In the genomic region with DNA sequence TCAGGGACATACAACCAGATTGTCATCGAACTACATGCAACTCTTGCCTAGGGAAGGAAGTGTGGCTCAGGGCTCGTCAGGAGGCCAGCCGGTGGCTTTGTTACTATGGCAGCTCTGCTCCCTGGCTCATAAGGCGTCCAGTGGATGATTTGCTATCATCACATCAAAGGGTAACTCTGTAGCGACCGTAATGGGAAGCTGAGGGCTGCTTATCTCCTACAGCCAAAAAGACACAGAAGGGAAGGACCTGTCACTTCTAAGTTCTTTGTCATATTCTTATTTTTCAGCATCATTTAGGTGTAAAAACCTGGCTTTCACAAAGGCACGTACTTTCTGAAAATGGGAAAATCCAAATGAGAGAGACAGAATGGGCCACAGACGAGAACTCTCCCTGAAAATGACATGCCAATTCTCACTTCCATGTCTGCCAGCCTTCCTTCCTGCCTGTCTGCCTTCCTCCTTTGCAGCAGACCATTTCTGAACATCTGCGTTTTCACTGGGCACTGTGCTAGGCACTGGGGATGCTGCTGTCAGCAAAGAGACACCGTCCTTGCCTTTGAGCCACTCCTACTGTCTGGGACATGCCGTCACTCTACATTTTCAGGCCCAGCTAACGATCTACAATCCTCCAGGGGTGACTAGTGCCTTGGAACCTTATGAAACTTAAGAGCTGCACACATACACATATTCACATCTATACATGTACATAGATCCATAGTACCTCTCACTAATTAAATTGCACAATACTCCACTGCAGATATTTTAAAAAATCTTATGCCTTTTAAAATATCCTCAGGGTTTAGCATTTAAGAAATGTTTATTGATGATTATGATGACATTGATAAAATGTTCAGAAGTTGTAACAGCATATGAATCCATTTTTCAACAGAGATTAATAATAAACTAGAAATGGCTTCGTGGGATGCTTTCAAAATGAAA, we compare ENCODE assay signal across 1 cellular context.
A peak's percentile ranks its signal among the peaks of the same experiment; 100 is the strongest.
TF ChIP-seq lines count a peak whose summit lies in the region.

No MANE protein-coding gene starts in this region.

TF ChIP-seq in K562, 482 proteins besides CTCF, POLR2A, EP300 and RAD21 (continued from another document and continues in another):
- TF ChIP-seq RCOR1 (IDR thresholded peaks at IDR 0.05; ENCODE audit: borderline replicate concordance in 1 of 2, low read depth in 2 of 2, low read length in 2 of 2), result peak in 1 of 2 experiments; percentile 85; a peak in 2 of 4 replicates
- TF ChIP-seq, protein P1, sequence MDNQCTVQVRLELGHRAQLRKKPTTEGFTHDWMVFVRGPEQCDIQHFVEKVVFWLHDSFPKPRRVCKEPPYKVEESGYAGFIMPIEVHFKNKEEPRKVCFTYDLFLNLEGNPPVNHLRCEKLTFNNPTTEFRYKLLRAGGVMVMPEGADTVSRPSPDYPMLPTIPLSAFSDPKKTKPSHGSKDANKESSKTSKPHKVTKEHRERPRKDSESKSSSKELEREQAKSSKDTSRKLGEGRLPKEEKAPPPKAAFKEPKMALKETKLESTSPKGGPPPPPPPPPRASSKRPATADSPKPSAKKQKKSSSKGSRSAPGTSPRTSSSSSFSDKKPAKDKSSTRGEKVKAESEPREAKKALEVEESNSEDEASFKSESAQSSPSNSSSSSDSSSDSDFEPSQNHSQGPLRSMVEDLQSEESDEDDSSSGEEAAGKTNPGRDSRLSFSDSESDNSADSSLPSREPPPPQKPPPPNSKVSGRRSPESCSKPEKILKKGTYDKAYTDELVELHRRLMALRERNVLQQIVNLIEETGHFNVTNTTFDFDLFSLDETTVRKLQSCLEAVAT (IDR thresholded peaks at IDR 0.05), result peak in 1 of 2 experiments; percentile 72; a peak in 1 of 4 replicates
- TF ChIP-seq, protein P2, sequence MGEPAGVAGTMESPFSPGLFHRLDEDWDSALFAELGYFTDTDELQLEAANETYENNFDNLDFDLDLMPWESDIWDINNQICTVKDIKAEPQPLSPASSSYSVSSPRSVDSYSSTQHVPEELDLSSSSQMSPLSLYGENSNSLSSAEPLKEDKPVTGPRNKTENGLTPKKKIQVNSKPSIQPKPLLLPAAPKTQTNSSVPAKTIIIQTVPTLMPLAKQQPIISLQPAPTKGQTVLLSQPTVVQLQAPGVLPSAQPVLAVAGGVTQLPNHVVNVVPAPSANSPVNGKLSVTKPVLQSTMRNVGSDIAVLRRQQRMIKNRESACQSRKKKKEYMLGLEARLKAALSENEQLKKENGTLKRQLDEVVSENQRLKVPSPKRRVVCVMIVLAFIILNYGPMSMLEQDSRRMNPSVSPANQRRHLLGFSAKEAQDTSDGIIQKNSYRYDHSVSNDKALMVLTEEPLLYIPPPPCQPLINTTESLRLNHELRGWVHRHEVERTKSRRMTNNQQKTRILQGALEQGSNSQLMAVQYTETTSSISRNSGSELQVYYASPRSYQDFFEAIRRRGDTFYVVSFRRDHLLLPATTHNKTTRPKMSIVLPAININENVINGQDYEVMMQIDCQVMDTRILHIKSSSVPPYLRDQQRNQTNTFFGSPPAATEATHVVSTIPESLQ (CRISPR knock-in tag; IDR thresholded peaks at IDR 0.05), result no peak
- TF ChIP-seq, protein P3, sequence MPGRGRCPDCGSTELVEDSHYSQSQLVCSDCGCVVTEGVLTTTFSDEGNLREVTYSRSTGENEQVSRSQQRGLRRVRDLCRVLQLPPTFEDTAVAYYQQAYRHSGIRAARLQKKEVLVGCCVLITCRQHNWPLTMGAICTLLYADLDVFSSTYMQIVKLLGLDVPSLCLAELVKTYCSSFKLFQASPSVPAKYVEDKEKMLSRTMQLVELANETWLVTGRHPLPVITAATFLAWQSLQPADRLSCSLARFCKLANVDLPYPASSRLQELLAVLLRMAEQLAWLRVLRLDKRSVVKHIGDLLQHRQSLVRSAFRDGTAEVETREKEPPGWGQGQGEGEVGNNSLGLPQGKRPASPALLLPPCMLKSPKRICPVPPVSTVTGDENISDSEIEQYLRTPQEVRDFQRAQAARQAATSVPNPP (IDR thresholded peaks at IDR 0.05; ENCODE audit: borderline replicate concordance, insufficient read depth, insufficient read length), result no peak
- TF ChIP-seq, protein P4, sequence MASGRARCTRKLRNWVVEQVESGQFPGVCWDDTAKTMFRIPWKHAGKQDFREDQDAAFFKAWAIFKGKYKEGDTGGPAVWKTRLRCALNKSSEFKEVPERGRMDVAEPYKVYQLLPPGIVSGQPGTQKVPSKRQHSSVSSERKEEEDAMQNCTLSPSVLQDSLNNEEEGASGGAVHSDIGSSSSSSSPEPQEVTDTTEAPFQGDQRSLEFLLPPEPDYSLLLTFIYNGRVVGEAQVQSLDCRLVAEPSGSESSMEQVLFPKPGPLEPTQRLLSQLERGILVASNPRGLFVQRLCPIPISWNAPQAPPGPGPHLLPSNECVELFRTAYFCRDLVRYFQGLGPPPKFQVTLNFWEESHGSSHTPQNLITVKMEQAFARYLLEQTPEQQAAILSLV (tag; IDR thresholded peaks at IDR 0.05), result no peak
- no peak for TF ChIP-seq ZNF41 (CRISPR knock-in tag; conservative IDR thresholded peaks at IDR 0.05)
- peak; percentile 69 for TF ChIP-seq SMARCA4 (IDR thresholded peaks at IDR 0.05)
- 0 out of 2 replicates have a peak, but pooled peaks have one; percentile 33 for TF ChIP-seq SOX6 (IDR thresholded peaks at IDR 0.05)
- TF ChIP-seq, protein P5, sequence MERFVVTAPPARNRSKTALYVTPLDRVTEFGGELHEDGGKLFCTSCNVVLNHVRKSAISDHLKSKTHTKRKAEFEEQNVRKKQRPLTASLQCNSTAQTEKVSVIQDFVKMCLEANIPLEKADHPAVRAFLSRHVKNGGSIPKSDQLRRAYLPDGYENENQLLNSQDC (CRISPR knock-in tag; IDR thresholded peaks at IDR 0.05), result no peak
- no peak for TF ChIP-seq SMAD4 (CRISPR knock-in tag; conservative IDR thresholded peaks at IDR 0.05)
- TF ChIP-seq MYNN (IDR thresholded peaks at IDR 0.05), result peak; percentile 24; the same call in 1 of the 2 replicates
- TF ChIP-seq MYNN (CRISPR knock-in tag; IDR thresholded peaks at IDR 0.05), result no peak
- TF ChIP-seq ZNF184 (CRISPR knock-in tag; IDR thresholded peaks at IDR 0.05), result no peak
- TF ChIP-seq ETS2 (tag; IDR thresholded peaks at IDR 0.05; ENCODE audit: borderline replicate concordance, poor library complexity, severe bottlenecking), result no peak
- TF ChIP-seq TEAD1 (CRISPR knock-in tag; IDR thresholded peaks at IDR 0.05), result no peak
- TF ChIP-seq ZNF146 (CRISPR knock-in tag; IDR thresholded peaks at IDR 0.05; ENCODE audit: unreplicated experiment), result no peak
- TF ChIP-seq ZEB2 (IDR thresholded peaks at IDR 0.05), result 0 out of 2 replicates have a peak, but pooled peaks have one; percentile 51
- TF ChIP-seq, protein P6, sequence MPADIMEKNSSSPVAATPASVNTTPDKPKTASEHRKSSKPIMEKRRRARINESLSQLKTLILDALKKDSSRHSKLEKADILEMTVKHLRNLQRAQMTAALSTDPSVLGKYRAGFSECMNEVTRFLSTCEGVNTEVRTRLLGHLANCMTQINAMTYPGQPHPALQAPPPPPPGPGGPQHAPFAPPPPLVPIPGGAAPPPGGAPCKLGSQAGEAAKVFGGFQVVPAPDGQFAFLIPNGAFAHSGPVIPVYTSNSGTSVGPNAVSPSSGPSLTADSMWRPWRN (IDR thresholded peaks at IDR 0.05; ENCODE audit: low read depth), result no peak
- TF ChIP-seq NELFE (IDR thresholded peaks at IDR 0.05; ENCODE audit: insufficient read depth, insufficient read length), result no peak
- no peak for TF ChIP-seq RBFOX2 (IDR thresholded peaks at IDR 0.05; ENCODE audit: low read depth, low read length)
- TF ChIP-seq DNMT1 (IDR thresholded peaks at IDR 0.05), result no peak
- TF ChIP-seq, protein P7, sequence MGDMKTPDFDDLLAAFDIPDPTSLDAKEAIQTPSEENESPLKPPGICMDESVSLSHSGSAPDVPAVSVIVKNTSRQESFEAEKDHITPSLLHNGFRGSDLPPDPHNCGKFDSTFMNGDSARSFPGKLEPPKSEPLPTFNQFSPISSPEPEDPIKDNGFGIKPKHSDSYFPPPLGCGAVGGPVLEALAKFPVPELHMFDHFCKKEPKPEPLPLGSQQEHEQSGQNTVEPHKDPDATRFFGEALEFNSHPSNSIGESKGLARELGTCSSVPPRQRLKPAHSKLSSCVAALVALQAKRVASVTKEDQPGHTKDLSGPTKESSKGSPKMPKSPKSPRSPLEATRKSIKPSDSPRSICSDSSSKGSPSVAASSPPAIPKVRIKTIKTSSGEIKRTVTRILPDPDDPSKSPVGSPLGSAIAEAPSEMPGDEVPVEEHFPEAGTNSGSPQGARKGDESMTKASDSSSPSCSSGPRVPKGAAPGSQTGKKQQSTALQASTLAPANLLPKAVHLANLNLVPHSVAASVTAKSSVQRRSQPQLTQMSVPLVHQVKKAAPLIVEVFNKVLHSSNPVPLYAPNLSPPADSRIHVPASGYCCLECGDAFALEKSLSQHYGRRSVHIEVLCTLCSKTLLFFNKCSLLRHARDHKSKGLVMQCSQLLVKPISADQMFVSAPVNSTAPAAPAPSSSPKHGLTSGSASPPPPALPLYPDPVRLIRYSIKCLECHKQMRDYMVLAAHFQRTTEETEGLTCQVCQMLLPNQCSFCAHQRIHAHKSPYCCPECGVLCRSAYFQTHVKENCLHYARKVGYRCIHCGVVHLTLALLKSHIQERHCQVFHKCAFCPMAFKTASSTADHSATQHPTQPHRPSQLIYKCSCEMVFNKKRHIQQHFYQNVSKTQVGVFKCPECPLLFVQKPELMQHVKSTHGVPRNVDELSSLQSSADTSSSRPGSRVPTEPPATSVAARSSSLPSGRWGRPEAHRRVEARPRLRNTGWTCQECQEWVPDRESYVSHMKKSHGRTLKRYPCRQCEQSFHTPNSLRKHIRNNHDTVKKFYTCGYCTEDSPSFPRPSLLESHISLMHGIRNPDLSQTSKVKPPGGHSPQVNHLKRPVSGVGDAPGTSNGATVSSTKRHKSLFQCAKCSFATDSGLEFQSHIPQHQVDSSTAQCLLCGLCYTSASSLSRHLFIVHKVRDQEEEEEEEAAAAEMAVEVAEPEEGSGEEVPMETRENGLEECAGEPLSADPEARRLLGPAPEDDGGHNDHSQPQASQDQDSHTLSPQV (IDR thresholded peaks at IDR 0.05), result 0 out of 2 replicates have a peak, but pooled peaks have one; percentile 31
- TF ChIP-seq, protein P8, sequence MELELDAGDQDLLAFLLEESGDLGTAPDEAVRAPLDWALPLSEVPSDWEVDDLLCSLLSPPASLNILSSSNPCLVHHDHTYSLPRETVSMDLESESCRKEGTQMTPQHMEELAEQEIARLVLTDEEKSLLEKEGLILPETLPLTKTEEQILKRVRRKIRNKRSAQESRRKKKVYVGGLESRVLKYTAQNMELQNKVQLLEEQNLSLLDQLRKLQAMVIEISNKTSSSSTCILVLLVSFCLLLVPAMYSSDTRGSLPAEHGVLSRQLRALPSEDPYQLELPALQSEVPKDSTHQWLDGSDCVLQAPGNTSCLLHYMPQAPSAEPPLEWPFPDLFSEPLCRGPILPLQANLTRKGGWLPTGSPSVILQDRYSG (tag; conservative IDR thresholded peaks at IDR 0.05; ENCODE audit: low read depth), result no peak
- peak; percentile 46; the same call in 1 of the 2 replicates for TF ChIP-seq STAT5A (IDR thresholded peaks at IDR 0.05; ENCODE audit: borderline replicate concordance, low read length)
- TF ChIP-seq FOXJ3 (CRISPR knock-in tag; IDR thresholded peaks at IDR 0.05), result no peak
- TF ChIP-seq DDX20 (tag; IDR thresholded peaks at IDR 0.05; ENCODE audit: low read depth), result no peak
- TF ChIP-seq, protein P9, sequence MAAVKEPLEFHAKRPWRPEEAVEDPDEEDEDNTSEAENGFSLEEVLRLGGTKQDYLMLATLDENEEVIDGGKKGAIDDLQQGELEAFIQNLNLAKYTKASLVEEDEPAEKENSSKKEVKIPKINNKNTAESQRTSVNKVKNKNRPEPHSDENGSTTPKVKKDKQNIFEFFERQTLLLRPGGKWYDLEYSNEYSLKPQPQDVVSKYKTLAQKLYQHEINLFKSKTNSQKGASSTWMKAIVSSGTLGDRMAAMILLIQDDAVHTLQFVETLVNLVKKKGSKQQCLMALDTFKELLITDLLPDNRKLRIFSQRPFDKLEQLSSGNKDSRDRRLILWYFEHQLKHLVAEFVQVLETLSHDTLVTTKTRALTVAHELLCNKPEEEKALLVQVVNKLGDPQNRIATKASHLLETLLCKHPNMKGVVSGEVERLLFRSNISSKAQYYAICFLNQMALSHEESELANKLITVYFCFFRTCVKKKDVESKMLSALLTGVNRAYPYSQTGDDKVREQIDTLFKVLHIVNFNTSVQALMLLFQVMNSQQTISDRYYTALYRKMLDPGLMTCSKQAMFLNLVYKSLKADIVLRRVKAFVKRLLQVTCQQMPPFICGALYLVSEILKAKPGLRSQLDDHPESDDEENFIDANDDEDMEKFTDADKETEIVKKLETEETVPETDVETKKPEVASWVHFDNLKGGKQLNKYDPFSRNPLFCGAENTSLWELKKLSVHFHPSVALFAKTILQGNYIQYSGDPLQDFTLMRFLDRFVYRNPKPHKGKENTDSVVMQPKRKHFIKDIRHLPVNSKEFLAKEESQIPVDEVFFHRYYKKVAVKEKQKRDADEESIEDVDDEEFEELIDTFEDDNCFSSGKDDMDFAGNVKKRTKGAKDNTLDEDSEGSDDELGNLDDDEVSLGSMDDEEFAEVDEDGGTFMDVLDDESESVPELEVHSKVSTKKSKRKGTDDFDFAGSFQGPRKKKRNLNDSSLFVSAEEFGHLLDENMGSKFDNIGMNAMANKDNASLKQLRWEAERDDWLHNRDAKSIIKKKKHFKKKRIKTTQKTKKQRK (IDR thresholded peaks at IDR 0.05; ENCODE audit: borderline replicate concordance, low read depth, low read length), result no peak
- TF ChIP-seq GATA2 (CRISPR knock-in tag; IDR thresholded peaks at IDR 0.05), result peak; percentile 87
- TF ChIP-seq, protein P10, sequence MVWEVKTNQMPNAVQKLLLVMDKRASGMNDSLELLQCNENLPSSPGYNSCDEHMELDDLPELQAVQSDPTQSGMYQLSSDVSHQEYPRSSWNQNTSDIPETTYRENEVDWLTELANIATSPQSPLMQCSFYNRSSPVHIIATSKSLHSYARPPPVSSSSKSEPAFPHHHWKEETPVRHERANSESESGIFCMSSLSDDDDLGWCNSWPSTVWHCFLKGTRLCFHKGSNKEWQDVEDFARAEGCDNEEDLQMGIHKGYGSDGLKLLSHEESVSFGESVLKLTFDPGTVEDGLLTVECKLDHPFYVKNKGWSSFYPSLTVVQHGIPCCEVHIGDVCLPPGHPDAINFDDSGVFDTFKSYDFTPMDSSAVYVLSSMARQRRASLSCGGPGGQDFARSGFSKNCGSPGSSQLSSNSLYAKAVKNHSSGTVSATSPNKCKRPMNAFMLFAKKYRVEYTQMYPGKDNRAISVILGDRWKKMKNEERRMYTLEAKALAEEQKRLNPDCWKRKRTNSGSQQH (CRISPR knock-in tag; IDR thresholded peaks at IDR 0.05), result no peak
- TF ChIP-seq, protein P11, sequence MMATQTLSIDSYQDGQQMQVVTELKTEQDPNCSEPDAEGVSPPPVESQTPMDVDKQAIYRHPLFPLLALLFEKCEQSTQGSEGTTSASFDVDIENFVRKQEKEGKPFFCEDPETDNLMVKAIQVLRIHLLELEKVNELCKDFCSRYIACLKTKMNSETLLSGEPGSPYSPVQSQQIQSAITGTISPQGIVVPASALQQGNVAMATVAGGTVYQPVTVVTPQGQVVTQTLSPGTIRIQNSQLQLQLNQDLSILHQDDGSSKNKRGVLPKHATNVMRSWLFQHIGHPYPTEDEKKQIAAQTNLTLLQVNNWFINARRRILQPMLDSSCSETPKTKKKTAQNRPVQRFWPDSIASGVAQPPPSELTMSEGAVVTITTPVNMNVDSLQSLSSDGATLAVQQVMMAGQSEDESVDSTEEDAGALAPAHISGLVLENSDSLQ (IDR thresholded peaks at IDR 0.05), result peak; percentile 66
- TF ChIP-seq, protein P12, sequence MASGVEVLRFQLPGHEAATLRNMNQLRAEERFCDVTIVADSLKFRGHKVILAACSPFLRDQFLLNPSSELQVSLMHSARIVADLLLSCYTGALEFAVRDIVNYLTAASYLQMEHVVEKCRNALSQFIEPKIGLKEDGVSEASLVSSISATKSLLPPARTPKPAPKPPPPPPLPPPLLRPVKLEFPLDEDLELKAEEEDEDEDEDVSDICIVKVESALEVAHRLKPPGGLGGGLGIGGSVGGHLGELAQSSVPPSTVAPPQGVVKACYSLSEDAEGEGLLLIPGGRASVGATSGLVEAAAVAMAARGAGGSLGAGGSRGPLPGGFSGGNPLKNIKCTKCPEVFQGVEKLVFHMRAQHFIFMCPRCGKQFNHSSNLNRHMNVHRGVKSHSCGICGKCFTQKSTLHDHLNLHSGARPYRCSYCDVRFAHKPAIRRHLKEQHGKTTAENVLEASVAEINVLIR (CRISPR knock-in tag; IDR thresholded peaks at IDR 0.05), result no peak
- TF ChIP-seq LARP7 (IDR thresholded peaks at IDR 0.05), result no peak
- TF ChIP-seq MTA1 (IDR thresholded peaks at IDR 0.05; ENCODE audit: borderline replicate concordance), result no peak
- no peak for TF ChIP-seq SUPT5H (IDR thresholded peaks at IDR 0.05)
